ENCODE assay signal across 8 cellular contexts in genomic region chr1:26225033-26225831, GRCh38. TPM values are rescaled to one million over a fixed set of nuclear protein-coding genes. Genes with fewer than 3 reads are reported as not detected.
DNase-seq lines count a peak whose midpoint lies in the region; ATAC-seq and TF ChIP-seq lines count a peak whose summit lies in the region.

No MANE protein-coding gene starts in this region.

- no peak for TF ChIP-seq CTCF in colonic mucosa (IDR thresholded peaks at IDR 0.05)
- TF ChIP-seq CTCF in spleen (IDR thresholded peaks at IDR 0.05 in 8 of 11, conservative IDR thresholded peaks at IDR 0.05 in 3 of 11): no peak

- intact Hi-C loops in colonic mucosa (cut with DNase I) (no loop called here), spleen (cut with DNase I; ENCODE audit: low total_unique reads) (no loop called here)

- no peak for TF ChIP-seq POLR2A in spleen (IDR thresholded peaks at IDR 0.05)

- H3K27me3 ChIP-seq in colonic mucosa: no peaks in the 10 kb centered on the region
- H3K27me3 ChIP-seq in spleen (replicated peaks in 1 of 7): peaks cover 0 to 47% (median 12%) of the 10 kb centered on the region in 7 donors

- H3K27ac ChIP-seq in colonic mucosa (no peak overlapping the region), spleen (peak overlapping the region in 3 of 8 donors; percentile 27 to 38 (median 28))

- ATAC-seq in HG03457 (IDR thresholded peaks at IDR 0.05; ENCODE audit: unreplicated experiment) (no peak), HG02763 (IDR thresholded peaks at IDR 0.05; ENCODE audit: unreplicated experiment) (no peak)

- peak overlapping the region; percentile 43 to 55 for H3K9ac ChIP-seq in colonic mucosa (ENCODE audit: low read depth in 2 of 2, low read length in 2 of 2)

- H3K4me3 ChIP-seq in colonic mucosa: peak overlapping the region; percentile 41
- H3K4me3 ChIP-seq in spleen: peak overlapping the region in 7 of 8 donors; percentile 25 to 69 (median 40)

- H3K4me1 ChIP-seq in colonic mucosa (no peaks in the 10 kb centered on the region), spleen (peaks cover 0 to 20% (median 15%) of the 10 kb centered on the region in 6 donors)

- H3K9me3 ChIP-seq in colonic mucosa (no peaks in the 10 kb centered on the region), spleen (no peaks in the 10 kb centered on the region)

- WGBS in spleen, 5 donors: 9 to 16% (median 10%) methylated on average over 47 to 50 of the region's 50 CpGs

- H3K36me3 ChIP-seq in colonic mucosa (no peaks in the 10 kb centered on the region), spleen (no peaks in the 10 kb centered on the region)

- peak; percentile 24 for DNase-seq in DMS153 treated with DMSO at 0.1 percent for 48 hours (lab: John Stamatoyannopoulos, UW; ENCODE audit: unreplicated experiment)
- peak; percentile 57 for DNase-seq in activated CD4-positive, CD25-positive, alpha-beta regulatory T cell treated with anti-CD3 and anti-CD28 coated beads, Interleukin-2, amount 50 U/mL, for 72 hours
- DNase-seq in colonic mucosa: peak; percentile 91
- DNase-seq in left kidney (ENCODE audit: low read depth, low spot score): peak; percentile 94
- peak; percentile 89 for DNase-seq in spleen
- no peak for DNase-seq in kidney glomerular epithelial cell (lab: John Stamatoyannopoulos, UW)

RNA-seq across cellular contexts. Expression of gene CEP85, which starts 8.8 kb away (rescaled TPM):
- total RNA-seq in colonic mucosa: 10 to 100 TPM; 10.7 to 18.8 TPM
- total RNA-seq in spleen: 10 to 100 TPM in 5 of 7 donors, 1 to 10 TPM in 2; 7.8 to 14.9 (median 10.8) TPM
- polyA plus RNA-seq in spleen: 1 to 10 TPM; 3.9 to 5.2 (median 4.2) TPM

RNA-seq across cellular contexts. Expression of gene CATSPER4, which starts 34.8 kb away (rescaled TPM):
- total RNA-seq in colonic mucosa: not detected
- not detected for total RNA-seq in spleen
- under 1 TPM in 1 of 3 donors, not detected in 2; 0.03 TPM for polyA plus RNA-seq in spleen

RNA-seq across cellular contexts. Expression of gene CNKSR1, which starts 47.9 kb away (rescaled TPM):
- total RNA-seq in colonic mucosa: 10 to 100 TPM; 35.3 to 46.8 TPM
- 1 to 10 TPM; 1.0 to 5.5 (median 3.7) TPM for total RNA-seq in spleen
- polyA plus RNA-seq in spleen: 1 to 10 TPM in 2 of 3 donors, under 1 TPM in 1; 0.68 to 2.0 (median 1.0) TPM

RNA-seq across cellular contexts. Expression of gene ZNF593OS, which starts 53.6 kb away (rescaled TPM):
- total RNA-seq in colonic mucosa: not detected
- total RNA-seq in spleen: not detected
- under 1 TPM; 0.26 to 0.43 (median 0.26) TPM for polyA plus RNA-seq in spleen

RNA-seq across cellular contexts. Expression of gene SH3BGRL3, which starts 54.7 kb away (rescaled TPM):
- total RNA-seq in colonic mucosa: 100 to 1,000 TPM; 361 to 478 TPM
- total RNA-seq in spleen: 100 to 1,000 TPM; 139 to 261 (median 233) TPM
- 100 to 1,000 TPM; 249 to 319 (median 286) TPM for polyA plus RNA-seq in spleen

Comparison
In these comparisons a context has a peak if more than half of its experiments do, and no peak if none do; other contexts are left out.
1. RNA of gene CNKSR1, which starts 47.9 kb away (total RNA-seq): 35.3 to 46.8 TPM in colonic mucosa; 1.0 to 5.5 TPM in spleen; every median in the first group is over 4 times any median in the second.